14 cellular contexts compared by ENCODE assay signal in the genomic region with DNA sequence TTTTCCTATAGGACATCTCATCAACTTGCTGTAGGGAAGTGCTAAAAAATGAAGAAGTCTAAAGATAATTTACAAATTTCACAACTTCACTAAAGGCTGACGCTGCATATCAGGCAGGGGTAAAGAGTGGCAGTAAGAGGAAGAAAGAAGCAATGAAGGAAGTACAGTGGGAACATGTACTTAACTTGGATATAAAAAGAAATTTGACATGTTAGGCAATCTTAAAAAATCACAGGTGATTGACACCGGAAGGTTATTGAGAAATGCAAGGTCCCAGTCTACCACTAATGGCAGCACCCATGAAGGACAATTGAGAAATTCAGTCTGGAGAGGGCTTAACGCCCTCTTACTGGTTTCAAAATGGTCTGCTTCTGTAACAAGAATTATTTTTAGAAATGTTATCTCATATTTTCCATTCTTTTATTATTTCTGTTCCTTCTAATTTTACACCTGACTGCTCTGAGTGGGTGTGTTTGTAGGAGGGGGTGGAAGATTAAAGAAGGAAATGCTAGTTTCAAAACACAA.
DNase-seq lines count a peak whose midpoint lies in the region; ATAC-seq, FAIRE-seq and TF ChIP-seq lines count a peak whose summit lies in the region.
"Had no signal": no experiment of that assay in that cellular context is flagged by ENCODE, and none has a peak within 500 bp of the region (broad histone marks: within the 10 kb centered on the region; RNA-seq: fewer than 3 reads in every experiment).

No MANE protein-coding gene starts in this region.

- no peaks in the 10 kb centered on the region for H3K36me3 Mint-ChIP-seq in immature natural killer cell

- peaks cover 2 to 8% (median 5%) of the 10 kb centered on the region in 6 donors for H3K9me3 Mint-ChIP-seq in immature natural killer cell

- peaks cover 0 to 4% (median 4%) of the 10 kb centered on the region in 3 donors for H3K27me3 Mint-ChIP-seq in immature natural killer cell (ENCODE audit: low read depth in 3 of 3)
- H3K27me3 Mint-ChIP-seq: CD4-positive, alpha-beta T cell had no signal

- 23% methylated on average over 3 of the region's 3 CpGs for WGBS in HepG2 (ENCODE audit: low lambda C conversion rate)
- WGBS in upper lobe of left lung, 2 donors: 27 to 50% methylated on average over 3 of the region's 3 CpGs

- H3K4me3 ChIP-seq in HepG2 (replicated peaks in 1 of 3; ENCODE audit: insufficient read depth in 1 of 3, low read depth in 2 of 3, low read length in 3 of 3) (no peak overlapping the region), upper lobe of left lung (no peak overlapping the region)
- H3K4me3 ChIP-seq: SK-N-MC had no signal

- TF ChIP-seq POLR2A in HepG2 (IDR thresholded peaks at IDR 0.05; ENCODE audit: insufficient read depth in 1 of 2, low read depth in 2 of 2, low read length in 2 of 2) (no peak), upper lobe of left lung (IDR thresholded peaks at IDR 0.05) (no peak)

- H2AFZ ChIP-seq in HepG2 (ENCODE audit: low read length): no peak overlapping the region

- H3K36me3 ChIP-seq in HepG2 (replicated peaks in 1 of 2; ENCODE audit: control insufficient read depth in 1 of 2, insufficient read depth in 2 of 2, low read length in 2 of 2): no peaks in the 10 kb centered on the region
- H3K36me3 ChIP-seq in upper lobe of left lung: no peaks in the 10 kb centered on the region

- POLR2A ChIA-PET in HepG2 (lab: Yijun Ruan, JAX): no interaction called here

- no peak overlapping the region for H3K9ac ChIP-seq in HepG2 (ENCODE audit: insufficient read depth, low read depth, low read length)

- no peak overlapping the region for H3K4me3 Mint-ChIP-seq in immature natural killer cell
- H3K4me3 Mint-ChIP-seq: CD4-positive, alpha-beta T cell had no signal

- TF ChIP-seq RAD21 in HepG2 (CRISPR knock-in tag; IDR thresholded peaks at IDR 0.05): no peak

- CTCF ChIA-PET in HepG2 (lab: Yijun Ruan, JAX; ENCODE audit: low intra/inter-chr PET ratio, low total read pairs): no interaction called here

- H3K9me3 ChIP-seq in HepG2 (ENCODE audit: low read length) (peaks cover 26% of the 10 kb centered on the region), upper lobe of left lung (no peaks in the 10 kb centered on the region)

- TF ChIP-seq CTCF in HepG2 (CRISPR knock-in tag; IDR thresholded peaks at IDR 0.05) (no peak), upper lobe of left lung (IDR thresholded peaks at IDR 0.05) (no peak)

- no TSS peak for BruUV-seq in HepG2 (replicated peaks; lab: Mats Ljungman, UMichigan)

- TF ChIP-seq EP300 in HepG2 (IDR thresholded peaks at IDR 0.05; ENCODE audit: low read depth in 2 of 2, low read length in 2 of 2): no peak
- no peak for TF ChIP-seq EP300 in HepG2 (CRISPR knock-in tag; IDR thresholded peaks at IDR 0.05; ENCODE audit: borderline replicate concordance)
- TF ChIP-seq EP300 in upper lobe of left lung (IDR thresholded peaks at IDR 0.05): peak in 3 of 4 donors; percentile 13 to 85 (median 51)

- FAIRE-seq in HepG2 (lab: Jason Lieb, UNC): no peak
- FAIRE-seq: kidney, TTC549 had no signal

- H3K27me3 ChIP-seq in HepG2 (ENCODE audit: control insufficient read depth in 1 of 2, insufficient read depth in 2 of 2, low read length in 2 of 2): no peaks in the 10 kb centered on the region
- H3K27me3 ChIP-seq in upper lobe of left lung: no peaks in the 10 kb centered on the region

- H3K4me1 ChIP-seq in HepG2 (ENCODE audit: insufficient read depth, low read length) (no peaks in the 10 kb centered on the region), upper lobe of left lung (peaks cover 0 to 7% (median 6%) of the 10 kb centered on the region in 4 donors)

- intact Hi-C loops in HepG2 (cut with micrococcal nuclease; ENCODE audit: unreplicated experiment): no loop called here

- H3K4me2 ChIP-seq in HepG2 (ENCODE audit: low read depth, low read length): no peak overlapping the region

- no peaks in the 10 kb centered on the region for H3K4me1 Mint-ChIP-seq in immature natural killer cell

- DNase-seq in KBM-7 (peak; percentile 30), SKM-1 treated with dmso at 0.1 percent for 144 hours (lab: John Stamatoyannopoulos, UW; ENCODE audit: unreplicated experiment) (peak; percentile 97), HepG2 (ENCODE audit: low spot score) (no peak), upper lobe of left lung (peak in 1 of 2 donors; percentile 52), immature natural killer cell (no peak), SHP77 (lab: John Stamatoyannopoulos, UW) (no peak)
- DNase-seq: activated effector memory CD4-positive, alpha-beta T cell treated with Interleukin-2 at 50 U/mL for 16 hours; amygdala; CD4-positive, alpha-beta T cell; kidney; stimulated activated CD4-positive, alpha-beta T cell treated with anti-CD3 and anti-CD28 coated beads, Interleukin-12 subunit alpha, Interleukin-12 subunit beta, amount 100 ng/mL, for 4 hours had no signal

- in situ Hi-C loops in KBM-7 (cut with MboI; ENCODE audit: low pct_unique_long_range_greater_than_20kb, low sequenced_read_pairs) (no loop called here), HepG2 (cut with HindIII; ENCODE audit: extremely low pct_ligation_motif_present, low pct_unique_long_range_greater_than_20kb) (no loop called here)

- H3K79me2 ChIP-seq in HepG2 (ENCODE audit: insufficient read depth, low read length): no peaks in the 10 kb centered on the region

- ATAC-seq in HepG2: no peak
- ATAC-seq in upper lobe of left lung (ENCODE audit: low FRiP score in 2 of 2): peak; percentile 78 to 84
- ATAC-seq in HG03442 (IDR thresholded peaks at IDR 0.05; ENCODE audit: unreplicated experiment): no peak

- H3K27ac ChIP-seq in HepG2 (ENCODE audit: extremely low read length, insufficient read depth, low read length) (no peak overlapping the region), upper lobe of left lung (peak overlapping the region in 3 of 4 donors; percentile 17 to 57 (median 38))
- H3K27ac ChIP-seq: SK-N-MC had no signal

- H3K27ac Mint-ChIP-seq in immature natural killer cell: no peak overlapping the region
- H3K27ac Mint-ChIP-seq: CD4-positive, alpha-beta T cell had no signal

- H4K20me1 ChIP-seq in HepG2 (ENCODE audit: insufficient read depth, low read length): no peaks in the 10 kb centered on the region

TF ChIP-seq in HepG2, 621 proteins besides CTCF, POLR2A, EP300 and RAD21:
- TF ChIP-seq MAFK (conservative IDR thresholded peaks at IDR 0.05 in 1 of 2, IDR thresholded peaks at IDR 0.05 in 1 of 2; ENCODE audit: low read length in 2 of 2) (peak; percentile 29 to 34; a peak in 3 of 4 replicates), MBNL3 (CRISPR knock-in tag; conservative IDR thresholded peaks at IDR 0.05) (no peak)

Comparison
In these comparisons a context has a peak if more than half of its experiments do, and no peak if none do; other contexts are left out.
1. DNase-seq: peak in KBM-7 (single experiment) and SKM-1 treated with dmso at 0.1 percent for 144 hours (single experiment); none in HepG2 (single experiment), immature natural killer cell (0 of 3) and SHP77 (0 of 2).
2. ATAC-seq: peak in upper lobe of left lung (2 of 2); none in HepG2 (single experiment) and HG03442 (single experiment).